In genomic region chr7:22060863-22061262, GRCh38 we compare ENCODE assay signal across 6 cellular contexts.
"Had no signal": no experiment of that assay in that cellular context is flagged by ENCODE, and none has a peak within 500 bp of the region (broad histone marks: within the 10 kb centered on the region; RNA-seq: fewer than 3 reads in every experiment).

No MANE protein-coding gene starts in this region.

- H3K27ac ChIP-seq: HL-60, KMS-11 had no signal

- DNase-seq: Karpas-422, KBM-7, KG1 had no signal

- FAIRE-seq: HTR-8/SVneo had no signal

- H3K9ac ChIP-seq: KMS-11 had no signal

- H3K4me2 ChIP-seq: KMS-11 had no signal
